8 cellular contexts compared by ENCODE assay signal in genomic region chr3:140922634-140923033, GRCh38. TPM values are rescaled to one million over a fixed set of nuclear protein-coding genes. Genes with fewer than 3 reads are reported as not detected.
DNase-seq lines count a peak whose midpoint lies in the region; ATAC-seq and TF ChIP-seq lines count a peak whose summit lies in the region.

No MANE protein-coding gene starts in this region.

- DNase-seq in AG08395 (ENCODE audit: low spot score) = peak; percentile 57
- peak; percentile 28 for DNase-seq in GM13977 (ENCODE audit: low spot score)
- DNase-seq in RWPE1 (ENCODE audit: low spot score) = peak; percentile 48
- no peak for DNase-seq in glutamatergic neuron
- DNase-seq in NCI-H510A treated with DMSO at 0.1 percent for 48 hours (lab: John Stamatoyannopoulos, UW) = no peak
- DNase-seq in occipital lobe (lab: John Stamatoyannopoulos, UW) = no peak
- no peak for DNase-seq in stimulated activated CD8-positive, alpha-beta memory T cell treated with anti-CD3 and anti-CD28 coated beads, Interleukin-4, amount 100 ng/mL, for 48 hours

- no peak for ATAC-seq in GM18519 (IDR thresholded peaks at IDR 0.05; ENCODE audit: low FRiP score, unreplicated experiment)

- POLR2A ChIA-PET in RWPE1 (lab: Yijun Ruan, JAX; ENCODE audit: low non-redundant PET) = no interaction called here

- H3K27ac Mint-ChIP-seq in glutamatergic neuron (ENCODE audit: unreplicated experiment) = no peak overlapping the region

- no peak overlapping the region for H3K27ac ChIP-seq in RWPE1

- H3K36me3 Mint-ChIP-seq in glutamatergic neuron (ENCODE audit: unreplicated experiment) = no peaks in the 10 kb centered on the region

- no peaks in the 10 kb centered on the region for H3K4me1 Mint-ChIP-seq in glutamatergic neuron (ENCODE audit: low read depth, unreplicated experiment)

- no peak overlapping the region for H3K4me3 Mint-ChIP-seq in glutamatergic neuron (ENCODE audit: unreplicated experiment)

- TF ChIP-seq CTCF in GM13977 (IDR thresholded peaks at IDR 0.05; ENCODE audit: extremely low read depth, insufficient read depth, missing control alignments) (peak; percentile 56), RWPE1 (conservative IDR thresholded peaks at IDR 0.05; ENCODE audit: low read depth) (peak; percentile 31; the same call in 1 of the 2 replicates), glutamatergic neuron (IDR thresholded peaks at IDR 0.05; ENCODE audit: partially characterized antibody, unreplicated experiment) (peak; percentile 39)

- in situ Hi-C loops in GM13977 (cut with MboI; ENCODE audit: low pct_unique_long_range_greater_than_20kb, low sequenced_read_pairs, unreplicated experiment) = no loop called here

- CTCF ChIA-PET in RWPE1 (lab: Yijun Ruan, JAX) = interaction anchor here (0.6 to 1.3 kb wide), 3 partner anchors 11 to 1301 kb away, joined by 3 to 8 read pairs (median 3); no protein-coding TSS in a partner anchor

- H3K9me3 Mint-ChIP-seq in glutamatergic neuron (ENCODE audit: unreplicated experiment) = no peaks in the 10 kb centered on the region

- peaks cover 2% of the 10 kb centered on the region for H3K27me3 Mint-ChIP-seq in glutamatergic neuron (ENCODE audit: unreplicated experiment)

RNA-seq across cellular contexts. Expression of gene SLC25A36, which starts 19.0 kb away (rescaled TPM):
- total RNA-seq in glutamatergic neuron (ENCODE audit: unreplicated experiment) (146 TPM), occipital lobe (228 TPM)

Comparison
In these comparisons a context has a peak if more than half of its experiments do, and no peak if none do; other contexts are left out.
1. DNase-seq: peak in AG08395 (single experiment), GM13977 (single experiment) and RWPE1 (single experiment); none in glutamatergic neuron (single experiment), NCI-H510A treated with DMSO at 0.1 percent for 48 hours (single experiment), occipital lobe (single experiment) and stimulated activated CD8-positive, alpha-beta memory T cell treated with anti-CD3 and anti-CD28 coated beads, Interleukin-4, amount 100 ng/mL, for 48 hours (single experiment).
2. Peak in every context shown above with its lines, with median percentiles within 50 percentile points of each other: CTCF ChIP-seq.